16 cellular contexts compared by ENCODE assay signal in the genomic region with DNA sequence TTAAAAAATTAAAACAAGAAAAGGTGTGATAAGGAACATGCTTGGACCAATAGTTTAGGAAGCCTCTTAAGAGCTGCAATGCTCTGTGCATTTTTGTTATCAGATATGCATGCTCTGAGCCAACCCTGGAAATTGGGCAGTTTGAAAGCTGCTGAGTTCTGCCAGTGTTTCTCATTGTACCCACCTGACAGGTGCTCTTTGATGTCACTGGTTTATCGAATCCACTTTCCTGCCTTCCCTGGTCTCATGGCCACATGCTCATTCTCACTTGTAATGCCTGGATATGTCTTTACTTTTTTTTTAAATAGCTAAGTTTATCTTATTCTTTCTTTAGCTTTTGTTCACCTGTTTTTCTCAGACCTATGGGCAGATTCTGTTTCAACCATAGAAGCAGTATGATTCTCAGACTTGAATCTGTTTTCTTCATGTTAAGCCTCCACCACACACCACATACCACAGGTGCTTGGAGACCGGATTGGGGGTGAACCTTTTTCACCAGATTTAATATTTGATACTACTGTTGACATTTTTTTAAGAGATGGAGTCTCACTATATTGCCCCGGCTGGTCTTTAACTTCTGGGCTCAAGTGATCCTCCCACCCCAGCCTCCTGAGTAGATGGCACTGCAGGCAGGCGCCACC.
DNase-seq lines count a peak whose midpoint lies in the region; ATAC-seq and TF ChIP-seq lines count a peak whose summit lies in the region.
"Had no signal": no experiment of that assay in that cellular context is flagged by ENCODE, and none has a peak within 500 bp of the region (broad histone marks: within the 10 kb centered on the region; RNA-seq: fewer than 3 reads in every experiment).

No MANE protein-coding gene starts in this region.

- DNase-seq in left ventricle myocardium inferior, result no peak
- no peak for DNase-seq in right atrium auricular region (ENCODE audit: low spot score)
- DNase-seq in WTC11 (ENCODE audit: low spot score), result no peak
- no peak for DNase-seq in nephron progenitor cell
- no peak for DNase-seq in midbrain (lab: John Stamatoyannopoulos, UW)
- DNase-seq in NCI-H1105 treated with DMSO at 0.1 percent for 48 hours (lab: John Stamatoyannopoulos, UW), result no peak
- DNase-seq in Kasumi-1 (lab: John Stamatoyannopoulos, UW), result no peak
- DNase-seq in heart right ventricle, result no peak
- DNase-seq: DMS79 treated with DMSO at 0.1 percent for 48 hours, GDM1, HCEC 1CT, NCI-H1105, NCI-H187 treated with DMSO at 0.1 percent for 48 hours, NCI-H2171, SIG-M5 had no signal

- H3K9me3 Mint-ChIP-seq in WTC11, result no peaks in the 10 kb centered on the region
- H3K9me3 Mint-ChIP-seq in nephron progenitor cell, result no peaks in the 10 kb centered on the region

- POLR2A ChIA-PET in WTC11 (lab: Charles Lee), result no interaction called here

- H3K4me1 Mint-ChIP-seq in WTC11 (peaks cover 37% of the 10 kb centered on the region), nephron progenitor cell (peaks cover 36% of the 10 kb centered on the region)

- H3K36me3 Mint-ChIP-seq in WTC11 (peaks cover 15% of the 10 kb centered on the region), nephron progenitor cell (ENCODE audit: low read depth) (peaks cover 24% of the 10 kb centered on the region)

- H3K36me3 ChIP-seq in left ventricle myocardium inferior, result peaks cover under 1% of the 10 kb centered on the region
- H3K36me3 ChIP-seq in right atrium auricular region, result no peaks in the 10 kb centered on the region
- peaks cover 0 to 37% (median 0%) of the 10 kb centered on the region in 9 donors for H3K36me3 ChIP-seq in heart right ventricle

- H3K4me1 ChIP-seq in left ventricle myocardium inferior (peaks cover 61% of the 10 kb centered on the region), right atrium auricular region (peaks cover 0 to 21% of the 10 kb centered on the region in 2 donors), heart right ventricle (peaks cover 4 to 35% (median 23%) of the 10 kb centered on the region in 9 donors)

- H3K27ac Mint-ChIP-seq in WTC11 (no peak overlapping the region), nephron progenitor cell (peak overlapping the region; percentile 56)

- H3K27ac ChIP-seq in left ventricle myocardium inferior (replicated peaks), result peak overlapping the region; percentile 87
- no peak overlapping the region for H3K27ac ChIP-seq in right atrium auricular region
- H3K27ac ChIP-seq in heart right ventricle, result no peak overlapping the region

- CTCF ChIA-PET in WTC11 (lab: Charles Lee), result interaction anchor here (1.0 to 1.3 kb wide), 2 partner anchors 66 to 433 kb away, joined by 3 read pairs; no protein-coding TSS in a partner anchor

- H3K27me3 ChIP-seq in left ventricle myocardium inferior (ENCODE audit: low read depth) (no peaks in the 10 kb centered on the region), right atrium auricular region (no peaks in the 10 kb centered on the region), heart right ventricle (no peaks in the 10 kb centered on the region)

- ATAC-seq in WTC11 (no peak), heart right ventricle (no peak)
- ATAC-seq: K562 had no signal

- H3K4me3 ChIP-seq in left ventricle myocardium inferior (no peak overlapping the region), right atrium auricular region (no peak overlapping the region), heart right ventricle (no peak overlapping the region)
- H3K4me3 ChIP-seq: K562 had no signal

- no peak for TF ChIP-seq CTCF in left ventricle myocardium inferior (IDR thresholded peaks at IDR 0.05; ENCODE audit: borderline replicate concordance)
- TF ChIP-seq CTCF in right atrium auricular region (IDR thresholded peaks at IDR 0.05), result no peak
- no peak for TF ChIP-seq CTCF in WTC11 (IDR thresholded peaks at IDR 0.05)
- no peak for TF ChIP-seq CTCF in nephron progenitor cell (IDR thresholded peaks at IDR 0.05)
- TF ChIP-seq CTCF in heart right ventricle (IDR thresholded peaks at IDR 0.05), result no peak

- H3K9me3 ChIP-seq in left ventricle myocardium inferior (replicated peaks) (no peaks in the 10 kb centered on the region), right atrium auricular region (no peaks in the 10 kb centered on the region), heart right ventricle (no peaks in the 10 kb centered on the region)

- H3K27me3 Mint-ChIP-seq in WTC11 (ENCODE audit: low read depth) (no peaks in the 10 kb centered on the region), nephron progenitor cell (ENCODE audit: low read depth, poor library complexity) (no peaks in the 10 kb centered on the region)

- intact Hi-C loops in left ventricle myocardium inferior (cut with micrococcal nuclease) (no loop called here), heart right ventricle (cut with DNase I) (no loop called here)

- WGBS in heart right ventricle, 2 donors, result 94% methylated on average over 4 of the region's 4 CpGs

- H3K4me3 Mint-ChIP-seq in WTC11 (no peak overlapping the region), nephron progenitor cell (no peak overlapping the region)

TF ChIP-seq in WTC11, 78 proteins besides CTCF, POLR2A, EP300 and RAD21:
- TF ChIP-seq, protein P1, sequence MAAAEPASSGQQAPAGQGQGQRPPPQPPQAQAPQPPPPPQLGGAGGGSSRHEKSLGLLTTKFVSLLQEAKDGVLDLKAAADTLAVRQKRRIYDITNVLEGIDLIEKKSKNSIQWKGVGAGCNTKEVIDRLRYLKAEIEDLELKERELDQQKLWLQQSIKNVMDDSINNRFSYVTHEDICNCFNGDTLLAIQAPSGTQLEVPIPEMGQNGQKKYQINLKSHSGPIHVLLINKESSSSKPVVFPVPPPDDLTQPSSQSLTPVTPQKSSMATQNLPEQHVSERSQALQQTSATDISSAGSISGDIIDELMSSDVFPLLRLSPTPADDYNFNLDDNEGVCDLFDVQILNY (CRISPR knock-in tag; IDR thresholded peaks at IDR 0.05), result no peak
- 0 out of 2 replicates have a peak, but pooled peaks have one; percentile 11 for TF ChIP-seq ZNF121 (CRISPR knock-in tag; IDR thresholded peaks at IDR 0.05)
